15 cellular contexts compared by ENCODE assay signal in genomic region chr1:31905093-31905509, GRCh38. TPM values are rescaled to one million over a fixed set of nuclear protein-coding genes. Genes with fewer than 3 reads are reported as not detected.
A peak's percentile ranks its signal among the peaks of the same experiment; 100 is the strongest.
DNase-seq lines count a peak whose midpoint lies in the region; ATAC-seq and TF ChIP-seq lines count a peak whose summit lies in the region.
"Had no signal": no experiment of that assay in that cellular context is flagged by ENCODE, and none has a peak within 500 bp of the region (broad histone marks: within the 10 kb centered on the region; RNA-seq: fewer than 3 reads in every experiment).

No MANE protein-coding gene starts in this region.

- no peaks in the 10 kb centered on the region for H3K9me3 ChIP-seq in cardiac muscle cell (ENCODE audit: low read depth)
- H3K9me3 ChIP-seq in left ventricle myocardium inferior (replicated peaks): peaks cover 4% of the 10 kb centered on the region
- H3K9me3 ChIP-seq in KOPT-K1 (ENCODE audit: insufficient read depth, low read length, poor library complexity, severe bottlenecking): no peaks in the 10 kb centered on the region
- H3K9me3 ChIP-seq in thymus (ENCODE audit: control insufficient read depth): no peaks in the 10 kb centered on the region
- H3K9me3 ChIP-seq: right lobe of liver had no signal

- TF ChIP-seq CTCF in cardiac muscle cell (IDR thresholded peaks at IDR 0.05; ENCODE audit: low read depth, low read length): no peak
- no peak for TF ChIP-seq CTCF in left ventricle myocardium inferior (IDR thresholded peaks at IDR 0.05; ENCODE audit: borderline replicate concordance)

- intact Hi-C loops in left ventricle myocardium inferior (cut with micrococcal nuclease): no loop called here

- H3K4me3 ChIP-seq in cardiac muscle cell (no peak overlapping the region), left ventricle myocardium inferior (no peak overlapping the region), thymus (ENCODE audit: low read length) (no peak overlapping the region)
- H3K4me3 ChIP-seq: right lobe of liver, SK-N-MC had no signal

- peaks cover 30% of the 10 kb centered on the region for H3K36me3 ChIP-seq in cardiac muscle cell
- peaks cover 42% of the 10 kb centered on the region for H3K36me3 ChIP-seq in left ventricle myocardium inferior
- peaks cover 66% of the 10 kb centered on the region for H3K36me3 ChIP-seq in KOPT-K1 (ENCODE audit: insufficient read depth, low read length)
- H3K36me3 ChIP-seq in thymus (ENCODE audit: control insufficient read depth, insufficient read depth): peaks cover 28% of the 10 kb centered on the region

- 97% methylated on average over 6 of the region's 6 CpGs for WGBS in thymus

- no peaks in the 10 kb centered on the region for H3K9me3 Mint-ChIP-seq in immature natural killer cell
- H3K9me3 Mint-ChIP-seq: HFFc6 had no signal

- no peak for DNase-seq in cardiac muscle cell (ENCODE audit: low read depth in 1 of 2, low spot score in 1 of 2)
- DNase-seq in left ventricle myocardium inferior: no peak
- no peak for DNase-seq in immature natural killer cell
- no peak for DNase-seq in SHP77 (lab: John Stamatoyannopoulos, UW)
- no peak for DNase-seq in NOMO-1 (lab: John Stamatoyannopoulos, UW; ENCODE audit: unreplicated experiment in 2 of 2)
- DNase-seq: activated CD4-positive, alpha-beta T cell treated with anti-CD3 and anti-CD28 coated beads for 4 hours; HFFc6; NCI-H1436; NCI-H774; right lobe of liver had no signal

- peak overlapping the region; percentile 10 to 91 (median 63) for H3K27ac Mint-ChIP-seq in immature natural killer cell
- H3K27ac Mint-ChIP-seq: HFFc6 had no signal

- H3K27me3 ChIP-seq in cardiac muscle cell (no peaks in the 10 kb centered on the region), left ventricle myocardium inferior (ENCODE audit: low read depth) (no peaks in the 10 kb centered on the region), thymus (ENCODE audit: control insufficient read depth, insufficient read depth) (no peaks in the 10 kb centered on the region)
- H3K27me3 ChIP-seq: right lobe of liver had no signal

- H3K4me1 ChIP-seq in cardiac muscle cell (ENCODE audit: low read depth): no peaks in the 10 kb centered on the region
- peaks cover 7% of the 10 kb centered on the region for H3K4me1 ChIP-seq in left ventricle myocardium inferior
- H3K4me1 ChIP-seq in thymus (ENCODE audit: control insufficient read depth, insufficient read depth, low read length): peaks cover 2% of the 10 kb centered on the region

- no peak overlapping the region for H3K4me3 Mint-ChIP-seq in immature natural killer cell
- H3K4me3 Mint-ChIP-seq: activated naive CD8-positive, alpha-beta T cell; HFFc6 had no signal

- peaks cover 3 to 12% (median 4%) of the 10 kb centered on the region in 3 donors for H3K27me3 Mint-ChIP-seq in immature natural killer cell (ENCODE audit: low read depth in 3 of 3)
- H3K27me3 Mint-ChIP-seq: activated naive CD8-positive, alpha-beta T cell had no signal

- H3K4me1 Mint-ChIP-seq in immature natural killer cell: peaks cover 31 to 73% of the 10 kb centered on the region in 2 donors

- H3K36me3 Mint-ChIP-seq in immature natural killer cell: peaks cover 9 to 50% (median 36%) of the 10 kb centered on the region in 3 donors

- H3K27ac ChIP-seq in cardiac muscle cell: peak overlapping the region; percentile 7
- no peak overlapping the region for H3K27ac ChIP-seq in left ventricle myocardium inferior (replicated peaks)
- peak overlapping the region; percentile 16 for H3K27ac ChIP-seq in KOPT-K1 (ENCODE audit: low read depth, low read length, poor library complexity, severe bottlenecking)
- peak overlapping the region; percentile 22 for H3K27ac ChIP-seq in thymus (ENCODE audit: low read depth)
- H3K27ac ChIP-seq: SK-N-MC had no signal

- no peak for ATAC-seq in HG03280 (IDR thresholded peaks at IDR 0.05; ENCODE audit: unreplicated experiment)

RNA-seq across cellular contexts. Expression of gene PTP4A2, which starts 33.1 kb away (rescaled TPM):
- total RNA-seq in cardiac muscle cell: 105 and 161 TPM in 2 replicates
- polyA plus RNA-seq in cardiac muscle cell: 285 and 366 TPM in 2 replicates
- total RNA-seq in left ventricle myocardium inferior: 203 TPM
- 100 to 1,000 TPM; 300 to 552 (median 460) TPM for polyA plus RNA-seq in immature natural killer cell
- 214 TPM for polyA plus RNA-seq in thymus
